ENCODE assay signal across 8 cellular contexts in genomic region chr1:6600410-6601048, GRCh38. TPM values are rescaled to one million over a fixed set of nuclear protein-coding genes. Genes with fewer than 3 reads are reported as not detected.
A peak's percentile ranks its signal among the peaks of the same experiment; 100 is the strongest.
DNase-seq lines count a peak whose midpoint lies in the region; ATAC-seq and TF ChIP-seq lines count a peak whose summit lies in the region.

No MANE protein-coding gene starts in this region.

- peaks cover 69% of the 10 kb centered on the region for H3K79me2 ChIP-seq in MM.1S (ENCODE audit: low read length)

- no peaks in the 10 kb centered on the region for H3K27me3 ChIP-seq in MM.1S (replicated peaks; ENCODE audit: insufficient read depth, low read length)

- H3F3A ChIP-seq in MM.1S (ENCODE audit: insufficient read depth, low read length), result peaks cover 27% of the 10 kb centered on the region

- CTCF ChIA-PET in HEK293T (lab: Yijun Ruan, JAX), result interaction anchor here (0.6 kb wide), 2 partner anchors 46 to 177 kb away, joined by 3 read pairs; no protein-coding TSS in a partner anchor

- H3K4me1 ChIP-seq in MM.1S (ENCODE audit: low read length), result peaks cover 14% of the 10 kb centered on the region

- H3K36me3 Mint-ChIP-seq in dendritic cell treated with granulocyte-macrophage colony-stimulating factor and Interleukin-4, amounts not matched to agents 40 ng/mL and 50 ng/mL, for 4 days (ENCODE audit: low read depth), result peaks cover 64% of the 10 kb centered on the region
- no peaks in the 10 kb centered on the region for H3K36me3 Mint-ChIP-seq in naive B cell

- intact Hi-C loops in dendritic cell treated with granulocyte-macrophage colony-stimulating factor and Interleukin-4, amounts not matched to agents 40 ng/mL and 50 ng/mL, for 4 days (cut with micrococcal nuclease), result loop anchor here (5.0 kb wide), 1 partner anchor 48 kb away; the partner anchor contains the start of gene NOL9

- H3K9me2 ChIP-seq in MM.1S (replicated peaks; ENCODE audit: insufficient read depth, low read length), result no peaks in the 10 kb centered on the region

- peaks cover 62% of the 10 kb centered on the region for H3K4me1 Mint-ChIP-seq in dendritic cell treated with granulocyte-macrophage colony-stimulating factor and Interleukin-4, amounts not matched to agents 40 ng/mL and 50 ng/mL, for 4 days (ENCODE audit: low read depth)
- peaks cover 26 to 47% (median 39%) of the 10 kb centered on the region in 3 donors for H3K4me1 Mint-ChIP-seq in naive B cell

- DNase-seq in GM12864 (ENCODE audit: low read depth) (no peak), MM.1S (no peak), naive B cell (no peak), SHP77 (lab: John Stamatoyannopoulos, UW) (no peak), Ammon's horn (ENCODE audit: low spot score) (no peak), HEK293T (ENCODE audit: extremely low spot score) (no peak)

- no peak for ATAC-seq in naive B cell (ENCODE audit: low read depth in 2 of 2)
- no peak for ATAC-seq in HG02973 (IDR thresholded peaks at IDR 0.05; ENCODE audit: unreplicated experiment)

- POLR2A ChIA-PET in HEK293T (lab: Yijun Ruan, JAX), result interaction anchor here (0.8 to 6.1 kb wide), 5 partner anchors 11 to 47 kb away, joined by 3 to 55 read pairs (median 4); partner anchors contain the start of genes NOL9, TAS1R1 and ZBTB48

- H3K9me3 ChIP-seq in MM.1S (replicated peaks; ENCODE audit: insufficient read depth, low read length), result no peaks in the 10 kb centered on the region

- H3K4me3 ChIP-seq in GM12864 (ENCODE audit: low read depth, low read length) (peak overlapping the region; percentile 75), MM.1S (ENCODE audit: low read length) (peak overlapping the region; percentile 81)

- H2AFZ ChIP-seq in MM.1S (ENCODE audit: low read length), result peak overlapping the region; percentile 2; the same call in 1 of the 2 replicates

- peak overlapping the region; percentile 75; the same call in 1 of the 2 replicates for H3K27ac ChIP-seq in MM.1S (ENCODE audit: low read length)

- peak overlapping the region; percentile 98 for H3K27ac Mint-ChIP-seq in dendritic cell treated with granulocyte-macrophage colony-stimulating factor and Interleukin-4, amounts not matched to agents 40 ng/mL and 50 ng/mL, for 4 days
- peak overlapping the region in 2 of 6 donors; percentile 84 to 88 for H3K27ac Mint-ChIP-seq in naive B cell

- no peaks in the 10 kb centered on the region for H3K27me3 Mint-ChIP-seq in dendritic cell treated with granulocyte-macrophage colony-stimulating factor and Interleukin-4, amounts not matched to agents 40 ng/mL and 50 ng/mL, for 4 days
- no peaks in the 10 kb centered on the region for H3K27me3 Mint-ChIP-seq in naive B cell

- peak overlapping the region; percentile 81 for H3K4me2 ChIP-seq in MM.1S (ENCODE audit: low read depth, low read length)

- no peaks in the 10 kb centered on the region for H3K9me3 Mint-ChIP-seq in dendritic cell treated with granulocyte-macrophage colony-stimulating factor and Interleukin-4, amounts not matched to agents 40 ng/mL and 50 ng/mL, for 4 days
- H3K9me3 Mint-ChIP-seq in naive B cell, result no peaks in the 10 kb centered on the region

- H3K36me3 ChIP-seq in MM.1S (replicated peaks; ENCODE audit: insufficient read depth, low read length), result peaks cover 9% of the 10 kb centered on the region; the same call in 1 of the 2 replicates

- TF ChIP-seq CTCF in GM12864 (IDR thresholded peaks at IDR 0.05; ENCODE audit: low read depth, low read length, missing control alignments) (no peak), MM.1S (IDR thresholded peaks at IDR 0.05; ENCODE audit: low read length) (no peak)

- peak overlapping the region; percentile 92 for H3K4me3 Mint-ChIP-seq in dendritic cell treated with granulocyte-macrophage colony-stimulating factor and Interleukin-4, amounts not matched to agents 40 ng/mL and 50 ng/mL, for 4 days
- peak overlapping the region; percentile 87 to 99 (median 94) for H3K4me3 Mint-ChIP-seq in naive B cell

- H4K20me1 ChIP-seq in MM.1S (ENCODE audit: insufficient read depth, low read length), result peaks cover 14% of the 10 kb centered on the region; the same call in 1 of the 2 replicates

- peak overlapping the region; percentile 85 for H3K9ac ChIP-seq in MM.1S (ENCODE audit: low read length)

TF ChIP-seq in HEK293T, 16 proteins besides CTCF, POLR2A, EP300 and RAD21:
- TF ChIP-seq HDGF (IDR thresholded peaks at IDR 0.05; ENCODE audit: borderline replicate concordance), result no peak
- no peak for TF ChIP-seq SUZ12 (IDR thresholded peaks at IDR 0.05)
- no peak for TF ChIP-seq ELF4 (IDR thresholded peaks at IDR 0.05)
- no peak for TF ChIP-seq TARDBP (IDR thresholded peaks at IDR 0.05)
- TF ChIP-seq ARNT (IDR thresholded peaks at IDR 0.05), result no peak
- no peak for TF ChIP-seq FOXA1 (IDR thresholded peaks at IDR 0.05)
- TF ChIP-seq L3MBTL2 (conservative IDR thresholded peaks at IDR 0.05), result no peak
- no peak for TF ChIP-seq ZNF384 (IDR thresholded peaks at IDR 0.05)
- TF ChIP-seq, protein P1, sequence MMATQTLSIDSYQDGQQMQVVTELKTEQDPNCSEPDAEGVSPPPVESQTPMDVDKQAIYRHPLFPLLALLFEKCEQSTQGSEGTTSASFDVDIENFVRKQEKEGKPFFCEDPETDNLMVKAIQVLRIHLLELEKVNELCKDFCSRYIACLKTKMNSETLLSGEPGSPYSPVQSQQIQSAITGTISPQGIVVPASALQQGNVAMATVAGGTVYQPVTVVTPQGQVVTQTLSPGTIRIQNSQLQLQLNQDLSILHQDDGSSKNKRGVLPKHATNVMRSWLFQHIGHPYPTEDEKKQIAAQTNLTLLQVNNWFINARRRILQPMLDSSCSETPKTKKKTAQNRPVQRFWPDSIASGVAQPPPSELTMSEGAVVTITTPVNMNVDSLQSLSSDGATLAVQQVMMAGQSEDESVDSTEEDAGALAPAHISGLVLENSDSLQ (IDR thresholded peaks at IDR 0.05), result no peak
- no peak for TF ChIP-seq NFRKB (IDR thresholded peaks at IDR 0.05)
- TF ChIP-seq BHLHE40 (IDR thresholded peaks at IDR 0.05; ENCODE audit: borderline replicate concordance), result no peak
- TF ChIP-seq FOXM1 (IDR thresholded peaks at IDR 0.05; ENCODE audit: borderline replicate concordance), result no peak
- TF ChIP-seq SP1 (IDR thresholded peaks at IDR 0.05), result no peak
- TF ChIP-seq FOXK2 (IDR thresholded peaks at IDR 0.05), result no peak
- TF ChIP-seq CTBP1 (IDR thresholded peaks at IDR 0.05; ENCODE audit: borderline replicate concordance), result no peak
- TF ChIP-seq LEF1 (IDR thresholded peaks at IDR 0.05; ENCODE audit: borderline replicate concordance), result no peak

RNA-seq across cellular contexts. Expression of gene KLHL21, which starts 2.1 kb away (rescaled TPM):
- 10 to 100 TPM in 4 of 6 donors, 1 to 10 TPM in 2; 9.7 to 17.9 (median 10.5) TPM for polyA plus RNA-seq in naive B cell (ENCODE audit: low read depth in 6 of 6)

RNA-seq across cellular contexts. Expression of gene PHF13, which starts 13.0 kb away (rescaled TPM):
- 1 to 10 TPM; 2.7 to 6.0 (median 4.2) TPM for polyA plus RNA-seq in naive B cell (ENCODE audit: low read depth in 6 of 6)

RNA-seq across cellular contexts. Expression of gene ZBTB48, which starts 20.7 kb away (rescaled TPM):
- 10 to 100 TPM; 13.3 to 30.2 (median 24.4) TPM for polyA plus RNA-seq in naive B cell (ENCODE audit: low read depth in 6 of 6)

RNA-seq across cellular contexts. Expression of gene THAP3, which starts 24.1 kb away (rescaled TPM):
- polyA plus RNA-seq in naive B cell (ENCODE audit: low read depth in 6 of 6), result 10 to 100 TPM; 10.4 to 26.9 (median 21.7) TPM

RNA-seq across cellular contexts. Expression of gene TAS1R1, which starts 45.4 kb away (rescaled TPM):
- under 1 TPM in 2 of 6 donors, not detected in 4; 0.16 to 0.22 TPM for polyA plus RNA-seq in naive B cell (ENCODE audit: low read depth in 6 of 6)
